In genomic region chr2:134823431-134823830, GRCh38 we compare ENCODE assay signal across 24 cellular contexts. TPM values are rescaled to one million over a fixed set of nuclear protein-coding genes. Genes with fewer than 3 reads are reported as not detected.
"Had no signal": no experiment of that assay in that cellular context is flagged by ENCODE, and none has a peak within 500 bp of the region (broad histone marks: within the 10 kb centered on the region; RNA-seq: fewer than 3 reads in every experiment).

No MANE protein-coding gene starts in this region.

- H3K4me1 ChIP-seq: esophagus muscularis mucosa, gastrocnemius medialis, heart right ventricle, lower lobe of right lung, tibial artery had no signal

- H3K27me3 ChIP-seq: esophagus muscularis mucosa, gastrocnemius medialis, heart right ventricle, tibial artery, upper lobe of left lung had no signal

- H3K4me3 ChIP-seq: esophagus muscularis mucosa, gastrocnemius medialis, heart right ventricle, lower lobe of right lung, tibial artery, upper lobe of left lung had no signal

- H3K9me3 ChIP-seq: esophagus muscularis mucosa, gastrocnemius medialis, heart right ventricle, lower lobe of right lung, tibial artery, upper lobe of left lung had no signal

- H3K9me3 Mint-ChIP-seq: natural killer cell; stimulated activated naive CD8-positive, alpha-beta T cell treated with anti-CD3 and anti-CD28 coated beads, Interleukin-15, Interleukin-2, amounts not matched to agents 100 ng/mL and 50 ng/mL, for 24 hours had no signal

- H3K4me1 Mint-ChIP-seq: memory B cell; mesothelial cell of epicardium; natural killer cell; stimulated activated effector memory CD8-positive, alpha-beta T cell treated with anti-CD3 and anti-CD28 coated beads, Interleukin-12 subunit alpha, Interleukin-12 subunit beta, amount 100 ng/mL, for 72 hours had no signal

- H3K4me3 Mint-ChIP-seq: memory B cell; mesothelial cell of epicardium; natural killer cell; neural crest cell; stimulated activated effector memory CD8-positive, alpha-beta T cell treated with anti-CD3 and anti-CD28 coated beads, Interleukin-12 subunit alpha, Interleukin-12 subunit beta, amount 100 ng/mL, for 72 hours; stimulated activated naive CD8-positive, alpha-beta T cell treated with anti-CD3 and anti-CD28 coated beads, Interleukin-15, Interleukin-2, amounts not matched to agents 100 ng/mL and 50 ng/mL, for 24 hours had no signal

- H3K36me3 Mint-ChIP-seq: mesothelial cell of epicardium; natural killer cell; stimulated activated effector memory CD8-positive, alpha-beta T cell treated with anti-CD3 and anti-CD28 coated beads, Interleukin-12 subunit alpha, Interleukin-12 subunit beta, amount 100 ng/mL, for 72 hours had no signal

- DNase-seq: effector memory CD4-positive, alpha-beta T cell; gastrocnemius medialis; heart right ventricle; hypothalamus; kidney glomerular epithelial cell; lower lobe of right lung; natural killer cell; right cardiac atrium; stimulated activated CD4-positive, alpha-beta T cell treated with anti-CD3 and anti-CD28 coated beads, Interleukin-4, amount 100 ng/mL, for 1 hour; stimulated activated CD8-positive, alpha-beta memory T cell treated with anti-CD3 and anti-CD28 coated beads, Interleukin-4, amount 100 ng/mL, for 48 hours; tibial artery; upper lobe of left lung had no signal

- ATAC-seq: gastrocnemius medialis; heart right ventricle; natural killer cell; right cardiac atrium; stimulated activated effector memory CD8-positive, alpha-beta T cell treated with anti-CD3 and anti-CD28 coated beads, Interleukin-12 subunit alpha, Interleukin-12 subunit beta, amount 100 ng/mL, for 72 hours had no signal

- H3K36me3 ChIP-seq: esophagus muscularis mucosa, gastrocnemius medialis, heart right ventricle, lower lobe of right lung, tibial artery, upper lobe of left lung had no signal

- H3K27ac ChIP-seq: epithelial cell of prostate, esophagus muscularis mucosa, gastrocnemius medialis, heart right ventricle, lower lobe of right lung, tibial artery had no signal

- H3K27ac Mint-ChIP-seq: memory B cell; mesothelial cell of epicardium; natural killer cell; stimulated activated effector memory CD8-positive, alpha-beta T cell treated with anti-CD3 and anti-CD28 coated beads, Interleukin-12 subunit alpha, Interleukin-12 subunit beta, amount 100 ng/mL, for 72 hours; stimulated activated naive CD8-positive, alpha-beta T cell treated with anti-CD3 and anti-CD28 coated beads, Interleukin-15, Interleukin-2, amounts not matched to agents 100 ng/mL and 50 ng/mL, for 24 hours had no signal

RNA-seq across cellular contexts. Expression of gene ACMSD, which starts 15.0 kb away (rescaled TPM):
- total RNA-seq: esophagus muscularis mucosa, fibroblast of villous mesenchyme, heart right ventricle, lower lobe of right lung, mesothelial cell of epicardium, myocyte, natural killer cell, neural crest cell, osteocyte, posterior vena cava, right cardiac atrium, temporal lobe had no signal
- polyA plus RNA-seq: heart right ventricle, right cardiac atrium had no signal
